In the genomic region with DNA sequence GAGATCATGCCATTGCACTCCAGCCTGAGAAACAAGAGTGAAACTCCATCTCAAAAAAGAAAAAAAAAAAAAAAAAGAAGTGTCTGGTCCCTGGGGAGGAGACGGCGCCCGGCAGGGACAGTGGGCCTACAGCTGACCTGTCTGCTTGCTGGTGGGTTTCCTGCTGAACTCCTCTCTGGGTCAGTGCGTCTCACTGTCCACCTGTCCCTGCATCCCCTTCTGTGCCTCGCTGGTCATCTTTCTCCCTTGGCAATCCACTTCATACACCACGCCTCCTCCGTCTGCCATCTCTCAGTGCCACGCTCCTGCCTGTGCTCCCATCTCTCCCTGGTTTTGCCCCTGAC, we compare ENCODE assay signal across 8 cellular contexts.
DNase-seq lines count a peak whose midpoint lies in the region; ATAC-seq, FAIRE-seq and TF ChIP-seq lines count a peak whose summit lies in the region.

No MANE protein-coding gene starts in this region.

- H3K27me3 ChIP-seq in DND-41 (ENCODE audit: insufficient read depth, low read length, poor library complexity) = no peaks in the 10 kb centered on the region
- no peaks in the 10 kb centered on the region for H3K27me3 ChIP-seq in adrenal gland
- H3K27me3 ChIP-seq in mesenchymal stem cell (ENCODE audit: control insufficient read depth in 1 of 2, insufficient read depth in 1 of 2, low read length in 2 of 2) = peaks cover 0 to 3% of the 10 kb centered on the region in 2 experiments

- H3K27ac ChIP-seq in DND-41 (ENCODE audit: low read length) (peak overlapping the region; percentile 79), adrenal gland (no peak overlapping the region), mesenchymal stem cell (ENCODE audit: low read length, poor library complexity, severe bottlenecking) (no peak overlapping the region)

- peak overlapping the region in 1 of 2 experiments; percentile 98 for H3K14ac ChIP-seq in mesenchymal stem cell (ENCODE audit: low read length in 2 of 2)

- peaks cover 22% of the 10 kb centered on the region for H3K79me1 ChIP-seq in mesenchymal stem cell (replicated peaks; ENCODE audit: low read length, poor library complexity, severe bottlenecking)

- no peak overlapping the region for H2AK5ac ChIP-seq in mesenchymal stem cell (ENCODE audit: low read length, severe bottlenecking)

- peak overlapping the region in 1 of 2 experiments; percentile 25 for H2BK12ac ChIP-seq in mesenchymal stem cell (ENCODE audit: low read length in 2 of 2)

- H3K4me3 ChIP-seq in DND-41 (ENCODE audit: low read depth in 1 of 2, low read length in 2 of 2) = peak overlapping the region; percentile 50 to 76; a peak in 3 of 4 replicates
- peak overlapping the region; percentile 9 to 71 (median 53) for H3K4me3 ChIP-seq in adrenal gland
- peak overlapping the region; percentile 71 to 99 for H3K4me3 ChIP-seq in mesenchymal stem cell (ENCODE audit: insufficient read depth in 1 of 2, low read depth in 1 of 2, low read length in 2 of 2)

- H2AFZ ChIP-seq in DND-41 (ENCODE audit: low read depth, low read length) (peak overlapping the region; percentile 91), mesenchymal stem cell (ENCODE audit: low read depth, low read length) (peak overlapping the region; percentile 96)

- H3K9me3 ChIP-seq in DND-41 (ENCODE audit: insufficient read depth, low read length, severe bottlenecking) (no peaks in the 10 kb centered on the region), adrenal gland (replicated peaks in 1 of 3) (no peaks in the 10 kb centered on the region), mesenchymal stem cell (ENCODE audit: control insufficient read depth, low read length) (no peaks in the 10 kb centered on the region)

- peak overlapping the region; percentile 77 for H4K8ac ChIP-seq in mesenchymal stem cell (ENCODE audit: low read length)

- peaks cover 32% of the 10 kb centered on the region for H3K79me2 ChIP-seq in DND-41 (ENCODE audit: insufficient read depth, low read length)

- H3K23ac ChIP-seq in mesenchymal stem cell (ENCODE audit: low read length in 2 of 2) = no peak overlapping the region

- H3K36me3 ChIP-seq in DND-41 (ENCODE audit: insufficient read depth, low read length) (0 out of 2 replicates have a peak, but pooled peaks cover 2% of the 10 kb centered on the region), adrenal gland (replicated peaks in 1 of 2) (no peaks in the 10 kb centered on the region), mesenchymal stem cell (ENCODE audit: control insufficient read depth in 1 of 2, insufficient read depth in 2 of 2, low read depth in 1 of 2, low read length in 2 of 2) (peaks cover 0 to 4% of the 10 kb centered on the region in 2 experiments)

- no peak for TF ChIP-seq POLR2A in adrenal gland (IDR thresholded peaks at IDR 0.05)

- peak; percentile 10; the same call in 2 of the 3 replicates for ATAC-seq in DND-41 (ENCODE audit: insufficient read depth, low read depth)
- peak; percentile 4 for ATAC-seq in HG02981 (IDR thresholded peaks at IDR 0.05; ENCODE audit: unreplicated experiment)
- ATAC-seq in left colon = no peak

- no peak for DNase-seq in DND-41
- no peak for DNase-seq in adrenal gland
- DNase-seq in mesenchymal stem cell = no peak
- no peak for DNase-seq in cerebellum (ENCODE audit: low spot score)
- DNase-seq in NCI-H2081 treated with DMSO at 0.1 percent for 48 hours (lab: John Stamatoyannopoulos, UW) = no peak
- no peak for DNase-seq in GM19239 (ENCODE audit: insufficient read length, low spot score)
- DNase-seq in left colon = no peak

- H3K4me2 ChIP-seq in DND-41 (ENCODE audit: insufficient read depth, low read length) (peak overlapping the region; percentile 89), mesenchymal stem cell (ENCODE audit: low read length, poor library complexity, severe bottlenecking) (peak overlapping the region; percentile 81)

- peak overlapping the region; percentile 2 for H4K91ac ChIP-seq in mesenchymal stem cell (ENCODE audit: low read length)

- H2BK5ac ChIP-seq in mesenchymal stem cell (ENCODE audit: low read depth, low read length, poor library complexity, severe bottlenecking) = no peak overlapping the region

- TF ChIP-seq CTCF in DND-41 (IDR thresholded peaks at IDR 0.05; ENCODE audit: borderline replicate concordance, extremely low read depth, low read length, poor library complexity, severe bottlenecking) = no peak
- no peak for TF ChIP-seq CTCF in adrenal gland (IDR thresholded peaks at IDR 0.05)

- H3K4me1 ChIP-seq in DND-41 (ENCODE audit: insufficient read depth, low read length) (peaks cover 29% of the 10 kb centered on the region), adrenal gland (replicated peaks in 1 of 2) (peaks cover 7 to 11% of the 10 kb centered on the region in 2 donors), mesenchymal stem cell (ENCODE audit: control insufficient read depth, insufficient read depth, low read depth, low read length) (peaks cover 10% of the 10 kb centered on the region)

- no peak overlapping the region for H2BK15ac ChIP-seq in mesenchymal stem cell (ENCODE audit: low read depth, poor library complexity, severe bottlenecking)

- 0 out of 2 replicates have a peak, but pooled peaks cover 3% of the 10 kb centered on the region for H4K20me1 ChIP-seq in DND-41 (ENCODE audit: insufficient read depth, low read length)

- peak overlapping the region; percentile 16 to 85 for H3K4ac ChIP-seq in mesenchymal stem cell (ENCODE audit: low read depth in 1 of 2, low read length in 2 of 2)

- H3K18ac ChIP-seq in mesenchymal stem cell (ENCODE audit: low read depth in 1 of 2, low read length in 2 of 2) = peak overlapping the region; percentile 40 to 95

- intact Hi-C loops in adrenal gland (cut with DNase I) = no loop called here
- intact Hi-C loops in left colon (cut with DNase I, micrococcal nuclease) = no loop called here

- no peak overlapping the region for H2BK120ac ChIP-seq in mesenchymal stem cell (ENCODE audit: low read depth, low read length)

- no peak for FAIRE-seq in GM19239 (lab: Jason Lieb, UNC)

- peak overlapping the region; percentile 82 for H3K9ac ChIP-seq in DND-41 (ENCODE audit: low read depth, low read length)
- peak overlapping the region; percentile 86 for H3K9ac ChIP-seq in mesenchymal stem cell (ENCODE audit: low read length)

- WGBS in adrenal gland, 4 donors = 19 to 37% (median 28%) methylated on average over 8 of the region's 8 CpGs
- 85% methylated on average over 8 of the region's 8 CpGs for WGBS in mesenchymal stem cell
